In genomic region chr11:100467821-100468508, GRCh38 we compare ENCODE assay signal across 18 cellular contexts.
DNase-seq lines count a peak whose midpoint lies in the region; ATAC-seq and TF ChIP-seq lines count a peak whose summit lies in the region.
"Had no signal": no experiment of that assay in that cellular context is flagged by ENCODE, and none has a peak within 500 bp of the region (broad histone marks: within the 10 kb centered on the region; RNA-seq: fewer than 3 reads in every experiment).

No MANE protein-coding gene starts in this region.

- no peaks in the 10 kb centered on the region for H3K36me3 ChIP-seq in vagina
- H3K36me3 ChIP-seq: BE2C, left lung had no signal

- H3K27ac ChIP-seq in vagina, result no peak overlapping the region
- H3K27ac ChIP-seq: left lung, SK-N-MC, testis had no signal

- H3K4me1 ChIP-seq in vagina, result no peaks in the 10 kb centered on the region
- H3K4me1 ChIP-seq: BE2C, left lung, testis had no signal

- TF ChIP-seq CTCF in GM13976 (IDR thresholded peaks at IDR 0.05; ENCODE audit: borderline replicate concordance, control extremely low read depth, extremely low read depth, insufficient read depth, missing control alignments) (no peak), vagina (IDR thresholded peaks at IDR 0.05) (no peak)

- no peaks in the 10 kb centered on the region for H3K27me3 ChIP-seq in vagina
- H3K27me3 ChIP-seq: BE2C, left lung, testis had no signal

- no peak overlapping the region for H3K4me3 ChIP-seq in vagina
- H3K4me3 ChIP-seq: left lung, SK-N-MC, testis had no signal

- peak; percentile 46 for ATAC-seq in HG02798 (IDR thresholded peaks at IDR 0.05; ENCODE audit: poor library complexity, unreplicated experiment)
- no peak for ATAC-seq in GM19463 (IDR thresholded peaks at IDR 0.05; ENCODE audit: unreplicated experiment)
- ATAC-seq: activated T-helper 17 cell treated with anti-CD3 and anti-CD28 coated beads, Interleukin-2, amount 50 U/mL, for 72 hours; left lung; stimulated activated effector memory CD8-positive, alpha-beta T cell treated with anti-CD3 and anti-CD28 coated beads, Interleukin-12 subunit alpha, Interleukin-12 subunit beta, amount 100 ng/mL, for 72 hours had no signal

- TF ChIP-seq POLR2A in vagina (IDR thresholded peaks at IDR 0.05), result no peak

- DNase-seq in GM13976 (ENCODE audit: low spot score), result peak; percentile 8
- DNase-seq in OCI-M1 (lab: John Stamatoyannopoulos, UW), result peak; percentile 57
- DNase-seq in myocyte (ENCODE audit: low read depth), result peak; percentile 9
- DNase-seq in NCI-H2107 (lab: John Stamatoyannopoulos, UW), result no peak
- no peak for DNase-seq in vagina (ENCODE audit: extremely low spot score in 2 of 2)
- DNase-seq: amniotic stem cell; BE2C; left lung; MM.1S; NCI-H1694 treated with DMSO at 0.1 percent for 48 hours; NCI-H446; stimulated activated CD4-positive, alpha-beta T cell treated with anti-CD3 and anti-CD28 coated beads, Interleukin-12 subunit alpha, Interleukin-12 subunit beta, amount 100 ng/mL, for 4 hours; testis had no signal

- in situ Hi-C loops in GM13976 (cut with MboI; ENCODE audit: low sequenced_read_pairs, unreplicated experiment), result no loop called here

- intact Hi-C loops in vagina (cut with DNase I), result no loop called here

- H3K9me3 ChIP-seq in vagina, result no peaks in the 10 kb centered on the region
- H3K9me3 ChIP-seq: BE2C, testis had no signal

Comparison
In these comparisons a context has a peak if more than half of its experiments do, and no peak if none do; other contexts are left out.
1. DNase-seq: peak in GM13976 (single experiment), OCI-M1 (single experiment) and myocyte (single experiment); none in NCI-H2107 (single experiment) and vagina (0 of 2).